1 cellular context compared by ENCODE assay signal in the genomic region with DNA sequence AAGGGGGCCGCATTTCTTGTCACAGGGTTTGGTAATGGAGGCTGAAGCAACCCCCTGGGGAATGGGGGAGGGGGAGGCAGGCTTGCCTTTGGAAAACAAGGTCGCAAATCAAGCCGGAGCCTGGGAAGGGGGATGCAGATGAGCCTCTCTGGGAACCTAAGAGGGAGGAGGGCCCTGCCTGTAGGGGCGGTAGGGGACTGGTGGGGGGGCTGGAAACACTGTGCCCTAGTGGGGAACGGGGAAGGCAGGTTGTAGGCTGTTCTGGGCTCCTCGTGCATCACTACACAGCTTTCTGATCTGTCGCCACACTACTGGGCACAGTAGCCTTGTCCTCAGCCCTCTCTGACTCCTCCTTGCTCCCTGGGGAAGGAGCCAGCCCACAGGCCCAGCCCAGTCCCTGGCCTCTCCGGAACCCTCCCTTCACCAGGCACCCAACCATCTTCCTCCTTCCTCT.
TF ChIP-seq lines count a peak whose summit lies in the region.

No MANE protein-coding gene starts in this region.

TF ChIP-seq in HepG2, 621 proteins besides CTCF, POLR2A, EP300 and RAD21 (continued from another document):
- TF ChIP-seq, protein P1, sequence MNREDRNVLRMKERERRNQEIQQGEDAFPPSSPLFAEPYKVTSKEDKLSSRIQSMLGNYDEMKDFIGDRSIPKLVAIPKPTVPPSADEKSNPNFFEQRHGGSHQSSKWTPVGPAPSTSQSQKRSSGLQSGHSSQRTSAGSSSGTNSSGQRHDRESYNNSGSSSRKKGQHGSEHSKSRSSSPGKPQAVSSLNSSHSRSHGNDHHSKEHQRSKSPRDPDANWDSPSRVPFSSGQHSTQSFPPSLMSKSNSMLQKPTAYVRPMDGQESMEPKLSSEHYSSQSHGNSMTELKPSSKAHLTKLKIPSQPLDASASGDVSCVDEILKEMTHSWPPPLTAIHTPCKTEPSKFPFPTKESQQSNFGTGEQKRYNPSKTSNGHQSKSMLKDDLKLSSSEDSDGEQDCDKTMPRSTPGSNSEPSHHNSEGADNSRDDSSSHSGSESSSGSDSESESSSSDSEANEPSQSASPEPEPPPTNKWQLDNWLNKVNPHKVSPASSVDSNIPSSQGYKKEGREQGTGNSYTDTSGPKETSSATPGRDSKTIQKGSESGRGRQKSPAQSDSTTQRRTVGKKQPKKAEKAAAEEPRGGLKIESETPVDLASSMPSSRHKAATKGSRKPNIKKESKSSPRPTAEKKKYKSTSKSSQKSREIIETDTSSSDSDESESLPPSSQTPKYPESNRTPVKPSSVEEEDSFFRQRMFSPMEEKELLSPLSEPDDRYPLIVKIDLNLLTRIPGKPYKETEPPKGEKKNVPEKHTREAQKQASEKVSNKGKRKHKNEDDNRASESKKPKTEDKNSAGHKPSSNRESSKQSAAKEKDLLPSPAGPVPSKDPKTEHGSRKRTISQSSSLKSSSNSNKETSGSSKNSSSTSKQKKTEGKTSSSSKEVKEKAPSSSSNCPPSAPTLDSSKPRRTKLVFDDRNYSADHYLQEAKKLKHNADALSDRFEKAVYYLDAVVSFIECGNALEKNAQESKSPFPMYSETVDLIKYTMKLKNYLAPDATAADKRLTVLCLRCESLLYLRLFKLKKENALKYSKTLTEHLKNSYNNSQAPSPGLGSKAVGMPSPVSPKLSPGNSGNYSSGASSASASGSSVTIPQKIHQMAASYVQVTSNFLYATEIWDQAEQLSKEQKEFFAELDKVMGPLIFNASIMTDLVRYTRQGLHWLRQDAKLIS (CRISPR knock-in tag; IDR thresholded peaks at IDR 0.05): no peak
- TF ChIP-seq ZNF230 (CRISPR knock-in tag; IDR thresholded peaks at IDR 0.05): no peak
- TF ChIP-seq, protein P2, sequence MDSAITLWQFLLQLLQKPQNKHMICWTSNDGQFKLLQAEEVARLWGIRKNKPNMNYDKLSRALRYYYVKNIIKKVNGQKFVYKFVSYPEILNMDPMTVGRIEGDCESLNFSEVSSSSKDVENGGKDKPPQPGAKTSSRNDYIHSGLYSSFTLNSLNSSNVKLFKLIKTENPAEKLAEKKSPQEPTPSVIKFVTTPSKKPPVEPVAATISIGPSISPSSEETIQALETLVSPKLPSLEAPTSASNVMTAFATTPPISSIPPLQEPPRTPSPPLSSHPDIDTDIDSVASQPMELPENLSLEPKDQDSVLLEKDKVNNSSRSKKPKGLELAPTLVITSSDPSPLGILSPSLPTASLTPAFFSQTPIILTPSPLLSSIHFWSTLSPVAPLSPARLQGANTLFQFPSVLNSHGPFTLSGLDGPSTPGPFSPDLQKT (CRISPR knock-in tag; IDR thresholded peaks at IDR 0.05; ENCODE audit: borderline replicate concordance): no peak
- TF ChIP-seq ZFP37 (CRISPR knock-in tag; IDR thresholded peaks at IDR 0.05; ENCODE audit: borderline replicate concordance): no peak
- TF ChIP-seq HNF4A (CRISPR knock-in tag; IDR thresholded peaks at IDR 0.05): no peak
- TF ChIP-seq, protein P3, sequence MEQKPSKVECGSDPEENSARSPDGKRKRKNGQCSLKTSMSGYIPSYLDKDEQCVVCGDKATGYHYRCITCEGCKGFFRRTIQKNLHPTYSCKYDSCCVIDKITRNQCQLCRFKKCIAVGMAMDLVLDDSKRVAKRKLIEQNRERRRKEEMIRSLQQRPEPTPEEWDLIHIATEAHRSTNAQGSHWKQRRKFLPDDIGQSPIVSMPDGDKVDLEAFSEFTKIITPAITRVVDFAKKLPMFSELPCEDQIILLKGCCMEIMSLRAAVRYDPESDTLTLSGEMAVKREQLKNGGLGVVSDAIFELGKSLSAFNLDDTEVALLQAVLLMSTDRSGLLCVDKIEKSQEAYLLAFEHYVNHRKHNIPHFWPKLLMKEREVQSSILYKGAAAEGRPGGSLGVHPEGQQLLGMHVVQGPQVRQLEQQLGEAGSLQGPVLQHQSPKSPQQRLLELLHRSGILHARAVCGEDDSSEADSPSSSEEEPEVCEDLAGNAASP (CRISPR knock-in tag; IDR thresholded peaks at IDR 0.05; ENCODE audit: borderline replicate concordance): no peak
- TF ChIP-seq PHB2 (IDR thresholded peaks at IDR 0.05; ENCODE audit: partially characterized antibody): no peak
- TF ChIP-seq, protein P4, sequence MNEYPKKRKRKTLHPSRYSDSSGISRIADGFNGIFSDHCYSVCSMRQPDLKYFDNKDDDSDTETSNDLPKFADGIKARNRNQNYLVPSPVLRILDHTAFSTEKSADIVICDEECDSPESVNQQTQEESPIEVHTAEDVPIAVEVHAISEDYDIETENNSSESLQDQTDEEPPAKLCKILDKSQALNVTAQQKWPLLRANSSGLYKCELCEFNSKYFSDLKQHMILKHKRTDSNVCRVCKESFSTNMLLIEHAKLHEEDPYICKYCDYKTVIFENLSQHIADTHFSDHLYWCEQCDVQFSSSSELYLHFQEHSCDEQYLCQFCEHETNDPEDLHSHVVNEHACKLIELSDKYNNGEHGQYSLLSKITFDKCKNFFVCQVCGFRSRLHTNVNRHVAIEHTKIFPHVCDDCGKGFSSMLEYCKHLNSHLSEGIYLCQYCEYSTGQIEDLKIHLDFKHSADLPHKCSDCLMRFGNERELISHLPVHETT (CRISPR knock-in tag; conservative IDR thresholded peaks at IDR 0.05): no peak
